8 cellular contexts compared by ENCODE assay signal in genomic region chr1:27726173-27726793, GRCh38. TPM values are rescaled to one million over a fixed set of nuclear protein-coding genes. Genes with fewer than 3 reads are reported as not detected.
DNase-seq lines count a peak whose midpoint lies in the region; ATAC-seq, FAIRE-seq and TF ChIP-seq lines count a peak whose summit lies in the region.

No MANE protein-coding gene starts in this region.

- peak overlapping the region; percentile 85 for H3K27ac ChIP-seq in osteoblast (ENCODE audit: low read depth, low read length)
- H3K27ac ChIP-seq in uterus: peak overlapping the region; percentile 83 to 93

- peak overlapping the region; percentile 41 for H3K27ac Mint-ChIP-seq in activated naive CD4-positive, alpha-beta T cell treated with anti-CD3 and anti-CD28 coated beads for 36 hours

- H3K4me2 ChIP-seq in osteoblast (ENCODE audit: insufficient read depth, low read length): peak overlapping the region; percentile 88

- peaks cover 7% of the 10 kb centered on the region for H3K36me3 Mint-ChIP-seq in activated naive CD4-positive, alpha-beta T cell treated with anti-CD3 and anti-CD28 coated beads for 36 hours (ENCODE audit: low read depth)

- FAIRE-seq in GM18507 (lab: Jason Lieb, UNC): peak; percentile 39

- peak; percentile 37 for DNase-seq in ACHN
- peak; percentile 50 for DNase-seq in GM18507 (ENCODE audit: extremely low spot score, insufficient read length, low read depth)
- peak; percentile 38 for DNase-seq in NT2/D1 (ENCODE audit: low read depth, low spot score)
- peak; percentile 42 for DNase-seq in activated naive CD4-positive, alpha-beta T cell treated with anti-CD3 and anti-CD28 coated beads for 36 hours
- DNase-seq in glomerular visceral epithelial cell (ENCODE audit: extremely low spot score): peak; percentile 53
- peak; percentile 87 for DNase-seq in osteoblast (ENCODE audit: insufficient read length, low spot score, missing footprints)
- DNase-seq in uterus: peak; percentile 45 to 51

- peak overlapping the region; percentile 76 for H3K4me3 ChIP-seq in NT2/D1 (ENCODE audit: insufficient read length, low read depth)
- H3K4me3 ChIP-seq in osteoblast (ENCODE audit: insufficient read depth, low read length): peak overlapping the region; percentile 91
- H3K4me3 ChIP-seq in uterus: peak overlapping the region; percentile 56 to 97

- in situ Hi-C loops in ACHN (cut with HindIII; ENCODE audit: low pct_ligation_motif_present, low pct_unique_long_range_greater_than_20kb, low sequenced_read_pairs): no loop called here

- H4K20me1 ChIP-seq in osteoblast (ENCODE audit: insufficient read depth, low read length): no peaks in the 10 kb centered on the region

- H3K27me3 Mint-ChIP-seq in activated naive CD4-positive, alpha-beta T cell treated with anti-CD3 and anti-CD28 coated beads for 36 hours (ENCODE audit: low read depth): no peaks in the 10 kb centered on the region

- H3K4me1 Mint-ChIP-seq in activated naive CD4-positive, alpha-beta T cell treated with anti-CD3 and anti-CD28 coated beads for 36 hours (ENCODE audit: low read depth): peaks cover 12% of the 10 kb centered on the region

- ATAC-seq in HG03025 (IDR thresholded peaks at IDR 0.05; ENCODE audit: low FRiP score, unreplicated experiment): peak; percentile 21

- H3K4me1 ChIP-seq in NT2/D1 (ENCODE audit: insufficient read depth, insufficient read length) (no peaks in the 10 kb centered on the region), osteoblast (ENCODE audit: insufficient read depth, low read length) (peaks cover 18% of the 10 kb centered on the region), uterus (peaks cover 4 to 9% of the 10 kb centered on the region in 2 donors)

- peak overlapping the region; percentile 80 for H2AFZ ChIP-seq in osteoblast (ENCODE audit: low read length)

- no peaks in the 10 kb centered on the region for H3K9me3 Mint-ChIP-seq in activated naive CD4-positive, alpha-beta T cell treated with anti-CD3 and anti-CD28 coated beads for 36 hours

- no peak for TF ChIP-seq CTCF in osteoblast (IDR thresholded peaks at IDR 0.05; ENCODE audit: extremely low read depth, low read depth, low read length)
- TF ChIP-seq CTCF in uterus (IDR thresholded peaks at IDR 0.05): no peak

- intact Hi-C loops in activated naive CD4-positive, alpha-beta T cell treated with anti-CD3 and anti-CD28 coated beads for 36 hours (cut with micrococcal nuclease): loop anchor here (1.0 kb wide), 1 partner anchor 54 kb away; the partner anchor contains the start of gene IFI6
- intact Hi-C loops in uterus (cut with DNase I; ENCODE audit: low total_unique reads): no loop called here

- no peak for TF ChIP-seq POLR2A in uterus (IDR thresholded peaks at IDR 0.05)

- no peaks in the 10 kb centered on the region for H3K9me3 ChIP-seq in NT2/D1 (ENCODE audit: insufficient read depth, low read length)
- no peaks in the 10 kb centered on the region for H3K9me3 ChIP-seq in osteoblast (ENCODE audit: low read depth, low read length)
- no peaks in the 10 kb centered on the region for H3K9me3 ChIP-seq in uterus

- CTCF ChIA-PET in activated naive CD4-positive, alpha-beta T cell treated with anti-CD3 and anti-CD28 coated beads for 36 hours (lab: Charles Lee): interaction anchor here (0.5 to 2.2 kb wide), 7 partner anchors 28 to 118 kb away, joined by 3 to 8 read pairs (median 3); partner anchors contain the start of gene STX12

- no peaks in the 10 kb centered on the region for H3K27me3 ChIP-seq in NT2/D1 (ENCODE audit: insufficient read depth, insufficient read length)
- H3K27me3 ChIP-seq in osteoblast (ENCODE audit: insufficient read depth, low read length): no peaks in the 10 kb centered on the region
- no peaks in the 10 kb centered on the region for H3K27me3 ChIP-seq in uterus

- H3K36me3 ChIP-seq in NT2/D1 (ENCODE audit: insufficient read depth, insufficient read length, low read length) (peaks cover 31% of the 10 kb centered on the region), osteoblast (ENCODE audit: insufficient read depth, low read length) (peaks cover 5% of the 10 kb centered on the region), uterus (no peaks in the 10 kb centered on the region)

- peak overlapping the region; percentile 86 for H3K4me3 Mint-ChIP-seq in activated naive CD4-positive, alpha-beta T cell treated with anti-CD3 and anti-CD28 coated beads for 36 hours

- peak overlapping the region; percentile 93 for H3K9ac ChIP-seq in NT2/D1 (ENCODE audit: insufficient read length, low read depth)

- peaks cover 18% of the 10 kb centered on the region for H3K79me2 ChIP-seq in osteoblast (ENCODE audit: insufficient read depth, low read length)

RNA-seq across cellular contexts. Expression of gene FAM76A, which starts 0.5 kb away (rescaled TPM):
- 1 to 10 TPM; 8.4 to 9.7 TPM for total RNA-seq in activated naive CD4-positive, alpha-beta T cell treated with anti-CD3 and anti-CD28 coated beads for 36 hours
- total RNA-seq in osteoblast (22.8 and 30.6 TPM in 2 replicates), uterus (10 to 100 TPM in 3 of 4 donors, 1 to 10 TPM in 1; 5.4 to 26.6 (median 20.5) TPM)

RNA-seq across cellular contexts. Expression of gene STX12, which starts 46.7 kb away (rescaled TPM):
- total RNA-seq in activated naive CD4-positive, alpha-beta T cell treated with anti-CD3 and anti-CD28 coated beads for 36 hours: 10 to 100 TPM; 31.9 to 35.7 TPM
- total RNA-seq in osteoblast (61.6 and 67.0 TPM in 2 replicates), uterus (10 to 100 TPM; 24.4 to 67.8 (median 56.2) TPM)

RNA-seq across cellular contexts. Expression of gene IFI6, which starts 54.3 kb away (rescaled TPM):
- total RNA-seq in activated naive CD4-positive, alpha-beta T cell treated with anti-CD3 and anti-CD28 coated beads for 36 hours: 100 to 1,000 TPM; 115 to 125 TPM
- total RNA-seq in osteoblast (101 and 497 TPM in 2 replicates), uterus (100 to 1,000 TPM in 1 of 4 donors, 10 to 100 TPM in 3; 64.4 to 103 (median 79.5) TPM)

Comparison
In these comparisons a context has a peak if more than half of its experiments do, and no peak if none do; other contexts are left out.
1. Peak in every context shown above with its lines: DNase-seq, ATAC-seq, H3K4me3 ChIP-seq and H3K27ac ChIP-seq.
2. DNase-seq: peak in every context shown above with its lines; median percentile 87 in osteoblast; 53 in glomerular visceral epithelial cell; 50 in GM18507; 48 in uterus; 42 in activated naive CD4-positive, alpha-beta T cell treated with anti-CD3 and anti-CD28 coated beads for 36 hours; 38 in NT2/D1; 37 in ACHN.